ENCODE assay signal across 29 cellular contexts in genomic region chr3:14343338-14344112, GRCh38. TPM values are rescaled to one million over a fixed set of nuclear protein-coding genes. Genes with fewer than 3 reads are reported as not detected.
DNase-seq lines count a peak whose midpoint lies in the region; ATAC-seq and TF ChIP-seq lines count a peak whose summit lies in the region.
"Had no signal": no experiment of that assay in that cellular context is flagged by ENCODE, and none has a peak within 500 bp of the region (broad histone marks: within the 10 kb centered on the region; RNA-seq: fewer than 3 reads in every experiment).

No MANE protein-coding gene starts in this region.

- no peak for TF ChIP-seq RAD21 in IMR-90 (IDR thresholded peaks at IDR 0.05; ENCODE audit: low read length)

- H3K36me3 Mint-ChIP-seq in chondrocyte (ENCODE audit: low read depth): no peaks in the 10 kb centered on the region
- H3K36me3 Mint-ChIP-seq in osteocyte (ENCODE audit: unreplicated experiment): no peaks in the 10 kb centered on the region
- no peaks in the 10 kb centered on the region for H3K36me3 Mint-ChIP-seq in T-cell
- H3K36me3 Mint-ChIP-seq: activated naive CD8-positive, alpha-beta T cell treated with anti-CD3 and anti-CD28 coated beads for 36 hours; CD14-positive monocyte; immature natural killer cell; memory B cell had no signal

- no peak overlapping the region for H3K18ac ChIP-seq in IMR-90 (ENCODE audit: low read depth, low read length)

- no peak overlapping the region for H4K5ac ChIP-seq in IMR-90 (ENCODE audit: low read depth, low read length)

- H3K4me1 Mint-ChIP-seq in chondrocyte (ENCODE audit: low read depth) (peaks cover 39% of the 10 kb centered on the region), osteocyte (ENCODE audit: unreplicated experiment) (peaks cover 40% of the 10 kb centered on the region), T-cell (no peaks in the 10 kb centered on the region)
- H3K4me1 Mint-ChIP-seq: activated naive CD8-positive, alpha-beta T cell treated with anti-CD3 and anti-CD28 coated beads for 36 hours; CD14-positive monocyte; immature natural killer cell had no signal

- in situ Hi-C loops in IMR-90 (cut with MboI; ENCODE audit: low sequenced_read_pairs): no loop called here

- peak overlapping the region; percentile 31 for H2AK9ac ChIP-seq in IMR-90 (replicated peaks; ENCODE audit: low read depth, low read length, poor library complexity)

- H3K36me3 ChIP-seq in IMR-90 (ENCODE audit: control insufficient read depth, insufficient read depth, low read length): no peaks in the 10 kb centered on the region
- H3K36me3 ChIP-seq: cardiac muscle cell, neutrophil, upper lobe of left lung had no signal

- DNase-seq in EH (ENCODE audit: low read depth): peak; percentile 41
- DNase-seq in IMR-90: peak; percentile 30
- no peak for DNase-seq in chondrocyte (ENCODE audit: low spot score)
- DNase-seq in osteocyte (ENCODE audit: extremely low spot score, unreplicated experiment): no peak
- DNase-seq in T-cell: no peak
- DNase-seq in left colon: no peak
- DNase-seq: activated CD4-positive, alpha-beta T cell treated with anti-CD3 and anti-CD28 coated beads for 48 hours; activated gamma-delta T cell; activated naive CD8-positive, alpha-beta T cell treated with anti-CD3 and anti-CD28 coated beads for 36 hours; activated T-cell treated with anti-CD3 and anti-CD28 coated beads, Interleukin-2, amount 50 U/mL, for 24 hours; Calu3; DND-41; effector memory CD4-positive, alpha-beta T cell; immature natural killer cell; Kasumi-1; MV-4-11; NCI-H2107; NCI-H446 treated with DMSO at 0.1 percent for 48 hours; stimulated activated naive CD4-positive, alpha-beta T cell; upper lobe of left lung had no signal

- WGBS in IMR-90 (ENCODE audit: extremely low coverage in 2 of 2, insufficient read length in 1 of 2), 2 experiments: 89% methylated on average over 10 of the region's 21 CpGs; no CpG with 5 or more reads in 1 of the 2 experiments

- intact Hi-C loops in IMR-90 (cut with micrococcal nuclease): no loop called here
- intact Hi-C loops in left colon (cut with DNase I, micrococcal nuclease): no loop called here

- no peaks in the 10 kb centered on the region for H3K9me3 Mint-ChIP-seq in chondrocyte (ENCODE audit: low read depth)
- H3K9me3 Mint-ChIP-seq in osteocyte (ENCODE audit: unreplicated experiment): no peaks in the 10 kb centered on the region
- no peaks in the 10 kb centered on the region for H3K9me3 Mint-ChIP-seq in T-cell
- H3K9me3 Mint-ChIP-seq: activated naive CD8-positive, alpha-beta T cell treated with anti-CD3 and anti-CD28 coated beads for 36 hours; activated T-cell treated with anti-CD3 and anti-CD28 coated beads, Interleukin-2, amount 50 U/mL, for 24 hours; immature natural killer cell; memory B cell had no signal

- H3K4ac ChIP-seq in IMR-90 (ENCODE audit: low read depth, low read length): no peak overlapping the region; the same call in 1 of the 2 replicates

- peak overlapping the region; percentile 25 for H2AFZ ChIP-seq in IMR-90 (replicated peaks; ENCODE audit: low read length, poor library complexity)

- H4K20me1 ChIP-seq in IMR-90 (ENCODE audit: insufficient read depth, low read length): no peaks in the 10 kb centered on the region

- H3K23ac ChIP-seq in IMR-90 (ENCODE audit: low read depth, low read length): no peak overlapping the region

- no peak overlapping the region for H3K56ac ChIP-seq in IMR-90 (ENCODE audit: extremely low read depth, insufficient read depth, low read length)

- no peak overlapping the region for H2BK20ac ChIP-seq in IMR-90 (ENCODE audit: low read depth, low read length)

- H3K9me3 ChIP-seq in IMR-90 (ENCODE audit: control insufficient read depth, insufficient read depth, low read length): no peaks in the 10 kb centered on the region
- H3K9me3 ChIP-seq: neutrophil, upper lobe of left lung had no signal

- peaks cover 7% of the 10 kb centered on the region for H3K27me3 ChIP-seq in IMR-90 (ENCODE audit: control insufficient read depth, insufficient read depth, low read length)
- H3K27me3 ChIP-seq: cardiac muscle cell, neutrophil, upper lobe of left lung had no signal

- no peak overlapping the region for H3K14ac ChIP-seq in IMR-90 (replicated peaks; ENCODE audit: low read depth, low read length)

- H4K8ac ChIP-seq in IMR-90 (ENCODE audit: low read depth in 2 of 2, low read length in 2 of 2): no peak overlapping the region

- TF ChIP-seq CTCF in IMR-90 (conservative IDR thresholded peaks at IDR 0.05; ENCODE audit: low read depth, low read length): no peak
- TF ChIP-seq CTCF in chondrocyte (IDR thresholded peaks at IDR 0.05): no peak
- no peak for TF ChIP-seq CTCF in osteocyte (IDR thresholded peaks at IDR 0.05)

- no TSS peak for BruUV-seq in IMR-90 (replicated peaks; lab: Mats Ljungman, UMichigan)

- H3K4me1 ChIP-seq in IMR-90 (ENCODE audit: control insufficient read depth, insufficient read depth, low read length): peaks cover 17% of the 10 kb centered on the region
- H3K4me1 ChIP-seq: upper lobe of left lung had no signal

- no peak overlapping the region for H2BK120ac ChIP-seq in IMR-90 (ENCODE audit: low read depth, low read length)

- 0 out of 2 replicates have a peak overlapping the region, but pooled peaks have one; percentile 9 for H2AK5ac ChIP-seq in IMR-90 (ENCODE audit: low read depth, low read length)

- H3K4me3 ChIP-seq in IMR-90 (ENCODE audit: insufficient read depth, low read depth, low read length): no peak overlapping the region
- H3K4me3 ChIP-seq: cardiac muscle cell, coronary artery, upper lobe of left lung had no signal

- POLR2A ChIA-PET in IMR-90 (lab: Charles Lee; ENCODE audit: unreplicated experiment): interaction anchor here (0.6 kb wide), 1 partner anchor 60 kb away, joined by 3 read pairs; no protein-coding TSS in a partner anchor
- POLR2A ChIA-PET in T-cell (lab: Charles Lee): no interaction called here

- ATAC-seq in IMR-90 (ENCODE audit: low read depth) (peak; percentile 64), GM21825 (IDR thresholded peaks at IDR 0.05; ENCODE audit: unreplicated experiment) (no peak), T-cell (replicated peaks in 1 of 4) (no peak), left colon (no peak), GM21737 (IDR thresholded peaks at IDR 0.05; ENCODE audit: unreplicated experiment) (no peak)
- ATAC-seq: left lobe of liver had no signal

- no peaks in the 10 kb centered on the region for H3K79me1 ChIP-seq in IMR-90 (ENCODE audit: low read depth in 1 of 2, low read length in 2 of 2)

- no peak overlapping the region for H3K9ac ChIP-seq in IMR-90 (ENCODE audit: low read depth, low read length)

- peaks cover 8% of the 10 kb centered on the region; the same call in 1 of the 2 replicates for H3K9me1 ChIP-seq in IMR-90 (ENCODE audit: insufficient read depth, low read length)

- H2BK5ac ChIP-seq in IMR-90 (ENCODE audit: low read depth, low read length, poor library complexity, severe bottlenecking): no peak overlapping the region

- H3K4me3 Mint-ChIP-seq in chondrocyte (ENCODE audit: unreplicated experiment) (no peak overlapping the region), osteocyte (ENCODE audit: unreplicated experiment) (no peak overlapping the region), T-cell (no peak overlapping the region)
- H3K4me3 Mint-ChIP-seq: activated naive CD8-positive, alpha-beta T cell treated with anti-CD3 and anti-CD28 coated beads for 36 hours; activated T-cell treated with anti-CD3 and anti-CD28 coated beads, Interleukin-2, amount 50 U/mL, for 24 hours; CD14-positive monocyte; immature natural killer cell; memory B cell had no signal

- TF ChIP-seq POLR2A in IMR-90 (IDR thresholded peaks at IDR 0.05; ENCODE audit: low read depth, low read length): no peak

- no peak overlapping the region for H2BK15ac ChIP-seq in IMR-90 (ENCODE audit: low read depth, low read length)

- H3K27me3 Mint-ChIP-seq in chondrocyte (ENCODE audit: low read depth) (no peaks in the 10 kb centered on the region), osteocyte (ENCODE audit: unreplicated experiment) (no peaks in the 10 kb centered on the region), T-cell (no peaks in the 10 kb centered on the region)
- H3K27me3 Mint-ChIP-seq: activated naive CD8-positive, alpha-beta T cell treated with anti-CD3 and anti-CD28 coated beads for 36 hours; activated T-cell treated with anti-CD3 and anti-CD28 coated beads, Interleukin-2, amount 50 U/mL, for 24 hours had no signal

- H3K27ac Mint-ChIP-seq in chondrocyte (ENCODE audit: unreplicated experiment): peak overlapping the region; percentile 91
- H3K27ac Mint-ChIP-seq in osteocyte (ENCODE audit: unreplicated experiment): peak overlapping the region; percentile 71
- no peak overlapping the region for H3K27ac Mint-ChIP-seq in T-cell
- H3K27ac Mint-ChIP-seq: activated naive CD8-positive, alpha-beta T cell treated with anti-CD3 and anti-CD28 coated beads for 36 hours; activated T-cell treated with anti-CD3 and anti-CD28 coated beads, Interleukin-2, amount 50 U/mL, for 24 hours; CD14-positive monocyte; immature natural killer cell; memory B cell had no signal

- H3K4me2 ChIP-seq in IMR-90 (ENCODE audit: low read depth, low read length): no peak overlapping the region

- CTCF ChIA-PET in IMR-90 (lab: Yijun Ruan, JAX): no interaction called here
- CTCF ChIA-PET in T-cell (lab: Charles Lee): no interaction called here

- no peak overlapping the region for H4K91ac ChIP-seq in IMR-90 (ENCODE audit: insufficient read depth, low read depth, low read length)

- H3K27ac ChIP-seq in IMR-90 (ENCODE audit: insufficient read depth, low read length): no peak overlapping the region
- H3K27ac ChIP-seq: cardiac muscle cell, coronary artery, neutrophil, RWPE1, upper lobe of left lung had no signal

- dilution Hi-C loops in IMR-90 (cut with HindIII; ENCODE audit: low sequenced_read_pairs, unreplicated experiment): no loop called here

TF ChIP-seq in IMR-90, 13 proteins besides CTCF, POLR2A, EP300 and RAD21 (continues in another document):
- TF ChIP-seq SMC3 (IDR thresholded peaks at IDR 0.05; ENCODE audit: low read depth, low read length): no peak
- no peak for TF ChIP-seq CHD1 (IDR thresholded peaks at IDR 0.05; ENCODE audit: low read depth, low read length)
- no peak for TF ChIP-seq RFX5 (IDR thresholded peaks at IDR 0.05; ENCODE audit: low read depth, low read length)
- no peak for TF ChIP-seq NFE2L2 (IDR thresholded peaks at IDR 0.05; ENCODE audit: low read depth, low read length)
- TF ChIP-seq MAZ (IDR thresholded peaks at IDR 0.05; ENCODE audit: borderline replicate concordance, low read depth, low read length): no peak
- TF ChIP-seq MXI1 (IDR thresholded peaks at IDR 0.05; ENCODE audit: borderline replicate concordance, low read depth, low read length): no peak
- TF ChIP-seq CEBPB (IDR thresholded peaks at IDR 0.05; ENCODE audit: low read depth, low read length): no peak
- no peak for TF ChIP-seq MAFK (IDR thresholded peaks at IDR 0.05; ENCODE audit: low read depth, low read length)
- TF ChIP-seq BHLHE40 (IDR thresholded peaks at IDR 0.05; ENCODE audit: low read depth, low read length): no peak

RNA-seq across cellular contexts. Expression of gene SLC6A6, which starts 58.9 kb away (rescaled TPM):
- 29.9 and 32.5 TPM in 2 replicates for total RNA-seq in IMR-90 (2012; rRNA removed)
- 39.3 and 39.4 TPM in 2 replicates for polyA plus RNA-seq in IMR-90 (2012; rRNA removed)
- polyA plus RNA-seq in IMR-90 (2012; cell fraction: cytosol; rRNA removed): 14.9 and 24.2 TPM in 2 replicates
- polyA plus RNA-seq in IMR-90 (2012; cell fraction: nucleus; rRNA removed; ENCODE audit: low replicate concordance): 70.6 and 99.2 TPM in 2 replicates
- 46.0 to 63.9 TPM (median 48.0 TPM) in 3 replicates for total RNA-seq in chondrocyte
- 37.2 and 41.9 TPM in 2 replicates for total RNA-seq in osteocyte
- 10 to 100 TPM; 49.3 to 72.5 (median 63.6) TPM for total RNA-seq in T-cell
- 1 to 10 TPM; 6.7 to 8.3 TPM for total RNA-seq in left colon

Comparison
In these comparisons a context has a peak if more than half of its experiments do, and no peak if none do; other contexts are left out.
1. DNase-seq: peak in EH (single experiment) and IMR-90 (single experiment); none in chondrocyte (single experiment), osteocyte (single experiment), T-cell (0 of 34) and left colon (0 of 2).
2. H3K27ac Mint-ChIP-seq: peak in chondrocyte (single experiment) and osteocyte (single experiment); none in T-cell (0 of 2).